7 cellular contexts compared by ENCODE assay signal in the genomic region with DNA sequence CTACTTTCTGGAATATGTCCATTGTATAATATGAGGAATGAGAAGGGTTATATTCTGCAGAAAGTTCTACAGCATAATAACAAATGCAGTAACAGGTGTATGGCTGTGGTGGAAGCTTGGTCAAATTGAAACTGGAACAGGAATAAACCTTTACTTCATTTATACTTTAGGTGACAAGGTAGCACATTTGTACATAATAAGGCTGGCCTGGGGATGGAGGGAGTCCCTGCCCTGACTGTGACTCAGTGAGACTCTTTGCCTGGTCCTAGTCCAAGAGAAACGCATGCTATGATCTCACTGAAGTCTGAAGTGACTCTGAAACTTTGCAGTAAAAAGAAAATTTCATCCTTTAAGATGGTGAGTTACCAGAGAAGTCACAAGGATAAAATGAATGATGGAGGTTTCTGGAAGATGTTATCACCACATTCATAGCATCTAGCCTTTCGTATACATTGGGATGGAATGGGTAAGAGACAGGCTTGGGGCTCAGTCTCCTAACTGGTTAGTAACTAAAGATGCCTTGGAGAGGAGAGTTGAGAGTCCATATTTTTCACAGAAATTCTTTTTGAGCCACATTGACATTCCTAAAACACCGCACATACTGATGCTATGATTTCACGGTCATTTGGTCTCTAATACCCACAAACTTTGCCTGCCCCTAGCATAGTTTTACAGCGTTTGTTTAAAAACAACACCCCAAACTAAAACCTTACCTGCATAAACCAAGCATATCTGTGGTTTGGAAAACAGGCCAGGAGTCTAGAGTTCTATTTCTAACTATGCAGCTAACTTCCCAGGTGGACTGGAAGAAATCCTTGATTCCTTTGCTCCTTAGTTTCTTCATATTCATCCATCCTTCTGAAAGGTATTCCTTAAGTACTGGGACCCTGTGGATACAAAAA. TPM values are rescaled to one million over a fixed set of nuclear protein-coding genes. Genes with fewer than 3 reads are reported as not detected.
A peak's percentile ranks its signal among the peaks of the same experiment; 100 is the strongest.
DNase-seq lines count a peak whose midpoint lies in the region; ATAC-seq and TF ChIP-seq lines count a peak whose summit lies in the region.

No MANE protein-coding gene starts in this region.

- H3K4me3 ChIP-seq in neural progenitor cell = no peak overlapping the region

- no peaks in the 10 kb centered on the region for H3K9me3 Mint-ChIP-seq in immature natural killer cell
- H3K9me3 Mint-ChIP-seq in neural progenitor cell = no peaks in the 10 kb centered on the region

- H3K27me3 Mint-ChIP-seq in immature natural killer cell (ENCODE audit: low read depth in 3 of 3) (peaks cover 0 to under 1% (median 0%) of the 10 kb centered on the region in 3 donors), neural progenitor cell (ENCODE audit: insufficient read depth, low read depth) (peaks cover 2% of the 10 kb centered on the region)

- no peak overlapping the region for H2AFZ ChIP-seq in neural progenitor cell (replicated peaks)

- H3K4me2 ChIP-seq in neural progenitor cell = no peak overlapping the region

- H3K4me1 ChIP-seq in neural progenitor cell = peaks cover 17% of the 10 kb centered on the region

- H3K36me3 ChIP-seq in neural progenitor cell = no peaks in the 10 kb centered on the region

- H3F3A ChIP-seq in neural progenitor cell (ENCODE audit: low read depth) = peaks cover 13% of the 10 kb centered on the region

- peaks cover 20 to 33% of the 10 kb centered on the region in 2 donors for H3K4me1 Mint-ChIP-seq in immature natural killer cell
- peaks cover 9% of the 10 kb centered on the region for H3K4me1 Mint-ChIP-seq in neural progenitor cell

- H3K4me3 Mint-ChIP-seq in immature natural killer cell (no peak overlapping the region), neural progenitor cell (no peak overlapping the region)

- H3K36me3 Mint-ChIP-seq in immature natural killer cell (no peaks in the 10 kb centered on the region), neural progenitor cell (no peaks in the 10 kb centered on the region)

- TF ChIP-seq CTCF in neural progenitor cell (IDR thresholded peaks at IDR 0.05) = no peak

- H3K9ac ChIP-seq in neural progenitor cell = no peak overlapping the region

- ATAC-seq in GM18870 (IDR thresholded peaks at IDR 0.05; ENCODE audit: unreplicated experiment) = peak; percentile 83
- peak; percentile 69 for ATAC-seq in HG02623 (IDR thresholded peaks at IDR 0.05; ENCODE audit: unreplicated experiment)

- DNase-seq in RKO (ENCODE audit: low spot score) = peak; percentile 55
- peak; percentile 79 for DNase-seq in non-pigmented ciliary epithelial cell (ENCODE audit: low read depth)
- DNase-seq in immature natural killer cell = no peak
- no peak for DNase-seq in dermis blood vessel endothelial cell
- DNase-seq in neural progenitor cell (ENCODE audit: low spot score) = no peak

- no peaks in the 10 kb centered on the region for H3K27me3 ChIP-seq in neural progenitor cell

- no peaks in the 10 kb centered on the region for H4K20me1 ChIP-seq in neural progenitor cell (ENCODE audit: low read depth)

- H3K27ac ChIP-seq in neural progenitor cell = no peak overlapping the region

- no peak overlapping the region for H3K27ac Mint-ChIP-seq in immature natural killer cell
- H3K27ac Mint-ChIP-seq in neural progenitor cell = no peak overlapping the region

- H3K9me3 ChIP-seq in neural progenitor cell (ENCODE audit: low read depth) = no peaks in the 10 kb centered on the region

- H3K79me2 ChIP-seq in neural progenitor cell (ENCODE audit: low read depth) = no peaks in the 10 kb centered on the region

RNA-seq across cellular contexts. Expression of a gene that starts 42.4 kb away (rescaled TPM):
- 10 to 100 TPM in 1 of 3 donors, 1 to 10 TPM in 2; 4.1 to 11.9 (median 7.6) TPM for polyA plus RNA-seq in immature natural killer cell
- total RNA-seq in dermis blood vessel endothelial cell (15.7 and 20.9 TPM in 2 replicates), neural progenitor cell (ENCODE audit: low replicate concordance) (1.2 and 2.8 TPM in 2 replicates)

Comparison
In these comparisons a context has a peak if more than half of its experiments do, and no peak if none do; other contexts are left out.
1. DNase-seq: peak in RKO (single experiment) and non-pigmented ciliary epithelial cell (single experiment); none in immature natural killer cell (0 of 3), dermis blood vessel endothelial cell (single experiment) and neural progenitor cell (single experiment).